In the genomic region with DNA sequence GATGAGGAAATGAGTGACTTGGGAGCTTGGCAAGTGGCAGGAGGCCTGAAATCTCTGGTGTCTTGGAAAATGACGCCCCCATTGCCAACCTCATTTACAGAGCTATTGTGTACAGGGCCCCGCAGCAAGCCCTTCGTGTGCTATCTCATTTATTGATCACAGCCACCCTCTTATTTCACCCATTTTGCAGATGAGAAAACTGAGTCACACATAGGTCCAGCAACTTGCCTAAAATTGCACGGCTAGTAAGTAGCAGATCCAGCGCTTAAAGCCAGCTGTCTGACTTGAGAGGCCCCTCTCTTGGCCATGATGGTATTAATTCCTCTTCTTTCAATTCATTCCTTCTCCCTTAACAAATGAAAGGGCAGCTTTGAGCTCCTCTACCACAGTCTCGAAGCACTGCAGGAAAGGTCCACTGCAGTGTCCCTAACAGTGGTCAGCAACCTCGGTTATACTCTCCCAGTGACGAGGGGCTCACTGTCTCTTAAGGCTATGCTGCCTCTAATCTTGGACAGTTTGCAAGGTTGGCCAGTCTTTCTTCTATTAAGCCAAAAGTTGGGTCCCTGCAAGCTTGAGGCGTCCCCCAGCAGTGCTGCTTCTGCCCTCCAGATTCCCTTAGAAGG, we compare ENCODE assay signal across 17 cellular contexts.
DNase-seq lines count a peak whose midpoint lies in the region; ATAC-seq and TF ChIP-seq lines count a peak whose summit lies in the region.
"Had no signal": no experiment of that assay in that cellular context is flagged by ENCODE, and none has a peak within 500 bp of the region (broad histone marks: within the 10 kb centered on the region; RNA-seq: fewer than 3 reads in every experiment).

No MANE protein-coding gene starts in this region.

- H3K9me3 Mint-ChIP-seq in immature natural killer cell: no peaks in the 10 kb centered on the region
- H3K9me3 Mint-ChIP-seq: dendritic cell treated with granulocyte-macrophage colony-stimulating factor and Interleukin-4, amounts not matched to agents 40 ng/mL and 50 ng/mL, for 4 days; naive thymus-derived CD4-positive, alpha-beta T cell had no signal

- H3K4me1 Mint-ChIP-seq in immature natural killer cell: no peaks in the 10 kb centered on the region
- H3K4me1 Mint-ChIP-seq: naive thymus-derived CD4-positive, alpha-beta T cell had no signal

- no peak overlapping the region for H3K27ac Mint-ChIP-seq in immature natural killer cell
- H3K27ac Mint-ChIP-seq: dendritic cell treated with granulocyte-macrophage colony-stimulating factor and Interleukin-4, amounts not matched to agents 40 ng/mL and 50 ng/mL, for 4 days; naive thymus-derived CD4-positive, alpha-beta T cell had no signal

- dilution Hi-C loops in IMR-90 (cut with HindIII; ENCODE audit: low sequenced_read_pairs, unreplicated experiment): no loop called here

- peaks cover 2 to 6% (median 2%) of the 10 kb centered on the region in 3 donors for H3K27me3 Mint-ChIP-seq in immature natural killer cell (ENCODE audit: low read depth in 3 of 3)
- H3K27me3 Mint-ChIP-seq: dendritic cell treated with granulocyte-macrophage colony-stimulating factor and Interleukin-4, amounts not matched to agents 40 ng/mL and 50 ng/mL, for 4 days had no signal

- intact Hi-C loops in IMR-90 (cut with micrococcal nuclease): loop anchor here (1.0 to 10.0 kb wide), 4 partner anchors 43 to 146 kb away; no protein-coding TSS in a partner anchor
- intact Hi-C loops in OCI-LY7 (cut with micrococcal nuclease; ENCODE audit: unreplicated experiment): no loop called here

- peak overlapping the region; percentile 82 for H4K91ac ChIP-seq in IMR-90 (ENCODE audit: insufficient read depth, low read depth, low read length)

- no peaks in the 10 kb centered on the region for H3K9me3 ChIP-seq in IMR-90 (ENCODE audit: control insufficient read depth, insufficient read depth, low read length)
- no peaks in the 10 kb centered on the region for H3K9me3 ChIP-seq in mesodermal cell (ENCODE audit: control insufficient read depth, low read length)
- H3K9me3 ChIP-seq in skeletal muscle satellite cell (replicated peaks; ENCODE audit: low read length): no peaks in the 10 kb centered on the region
- no peaks in the 10 kb centered on the region for H3K9me3 ChIP-seq in OCI-LY7 (ENCODE audit: low read length)
- H3K9me3 ChIP-seq: lower lobe of right lung had no signal

- TF ChIP-seq POLR2A in IMR-90 (IDR thresholded peaks at IDR 0.05; ENCODE audit: low read depth, low read length): no peak

- H3K4ac ChIP-seq in IMR-90 (ENCODE audit: low read depth, low read length): peak overlapping the region; percentile 76

- H3K4me2 ChIP-seq in IMR-90 (ENCODE audit: low read depth, low read length) (no peak overlapping the region), skeletal muscle satellite cell (ENCODE audit: low read length) (no peak overlapping the region), OCI-LY7 (ENCODE audit: low read length) (no peak overlapping the region)

- TF ChIP-seq CTCF in IMR-90 (conservative IDR thresholded peaks at IDR 0.05; ENCODE audit: low read depth, low read length) (no peak), OCI-LY7 (conservative IDR thresholded peaks at IDR 0.05; ENCODE audit: low read length) (no peak)

- no peak for TF ChIP-seq RAD21 in IMR-90 (IDR thresholded peaks at IDR 0.05; ENCODE audit: low read length)

- H3K79me2 ChIP-seq in OCI-LY7 (ENCODE audit: insufficient read depth, low read depth, low read length): no peaks in the 10 kb centered on the region

- peak overlapping the region; percentile 96; the same call in 1 of the 2 replicates for H2BK20ac ChIP-seq in IMR-90 (ENCODE audit: low read depth, low read length)

- in situ Hi-C loops in IMR-90 (cut with MboI; ENCODE audit: low sequenced_read_pairs): no loop called here

- peak overlapping the region; percentile 10; the same call in 1 of the 2 replicates for H3K23ac ChIP-seq in IMR-90 (ENCODE audit: low read depth, low read length)

- peak overlapping the region; percentile 66; the same call in 2 of the 3 replicates for H2BK15ac ChIP-seq in IMR-90 (ENCODE audit: low read depth, low read length)

- peak overlapping the region; percentile 9 for H2BK5ac ChIP-seq in IMR-90 (ENCODE audit: low read depth, low read length, poor library complexity, severe bottlenecking)

- H3K9ac ChIP-seq in IMR-90 (ENCODE audit: low read depth, low read length): no peak overlapping the region
- H3K9ac ChIP-seq in skeletal muscle satellite cell (ENCODE audit: low read depth, low read length): peak overlapping the region; percentile 49

- peak overlapping the region; percentile 14; the same call in 1 of the 2 replicates for H3K56ac ChIP-seq in IMR-90 (ENCODE audit: extremely low read depth, insufficient read depth, low read length)

- peak overlapping the region; percentile 35; the same call in 1 of the 2 replicates for H3K27ac ChIP-seq in IMR-90 (ENCODE audit: insufficient read depth, low read length)
- peak overlapping the region; percentile 29 for H3K27ac ChIP-seq in cingulate gyrus (ENCODE audit: low read depth, low read length)
- peak overlapping the region; percentile 92 for H3K27ac ChIP-seq in mesodermal cell (ENCODE audit: low read depth, low read length, severe bottlenecking)
- H3K27ac ChIP-seq in OCI-LY7 (ENCODE audit: low read depth, low read length, poor library complexity, severe bottlenecking): no peak overlapping the region
- H3K27ac ChIP-seq: epithelial cell of prostate, lower lobe of right lung had no signal

- H3K4me3 ChIP-seq in IMR-90 (ENCODE audit: insufficient read depth, low read depth, low read length): no peak overlapping the region
- H3K4me3 ChIP-seq in mesodermal cell (ENCODE audit: extremely low read depth, insufficient read depth, low read length, poor library complexity, severe bottlenecking): no peak overlapping the region
- H3K4me3 ChIP-seq in skeletal muscle satellite cell (ENCODE audit: low read length): no peak overlapping the region
- H3K4me3 ChIP-seq in OCI-LY7 (ENCODE audit: low read depth, low read length, poor library complexity, severe bottlenecking): no peak overlapping the region
- H3K4me3 ChIP-seq: lower lobe of right lung had no signal

- CTCF ChIA-PET in IMR-90 (lab: Yijun Ruan, JAX): interaction anchor here (1.1 kb wide), 1 partner anchor 146 kb away, joined by 3 read pairs; no protein-coding TSS in a partner anchor
- CTCF ChIA-PET in OCI-LY7 (lab: Charles Lee; ENCODE audit: unreplicated experiment): no interaction called here

- no peak overlapping the region for H3K4me3 Mint-ChIP-seq in immature natural killer cell
- H3K4me3 Mint-ChIP-seq: dendritic cell treated with granulocyte-macrophage colony-stimulating factor and Interleukin-4, amounts not matched to agents 40 ng/mL and 50 ng/mL, for 4 days; naive thymus-derived CD4-positive, alpha-beta T cell had no signal

- H2AFZ ChIP-seq in IMR-90 (replicated peaks; ENCODE audit: low read length, poor library complexity) (no peak overlapping the region), OCI-LY7 (ENCODE audit: low read length) (no peak overlapping the region)

- H4K8ac ChIP-seq in IMR-90 (ENCODE audit: low read depth in 2 of 2, low read length in 2 of 2): peak overlapping the region; percentile 8 to 73

- H2AK5ac ChIP-seq in IMR-90 (ENCODE audit: low read depth, low read length): peak overlapping the region; percentile 80

- H2AK9ac ChIP-seq in IMR-90 (replicated peaks; ENCODE audit: low read depth, low read length, poor library complexity): peak overlapping the region; percentile 43

- H3K27me3 ChIP-seq in IMR-90 (ENCODE audit: control insufficient read depth, insufficient read depth, low read length) (no peaks in the 10 kb centered on the region), skeletal muscle satellite cell (ENCODE audit: control insufficient read depth, insufficient read depth, low read length) (no peaks in the 10 kb centered on the region)

- H4K5ac ChIP-seq in IMR-90 (ENCODE audit: low read depth, low read length): peak overlapping the region; percentile 46; the same call in 1 of the 2 replicates

- H4K20me1 ChIP-seq in IMR-90 (ENCODE audit: insufficient read depth, low read length) (no peaks in the 10 kb centered on the region), OCI-LY7 (ENCODE audit: insufficient read depth, low read length) (no peaks in the 10 kb centered on the region)

- H3K18ac ChIP-seq in IMR-90 (ENCODE audit: low read depth, low read length): peak overlapping the region; percentile 45; the same call in 1 of the 2 replicates

- ATAC-seq in IMR-90 (ENCODE audit: low read depth): no peak
- ATAC-seq: naive thymus-derived CD4-positive, alpha-beta T cell had no signal

- POLR2A ChIA-PET in IMR-90 (lab: Charles Lee; ENCODE audit: unreplicated experiment): interaction anchor here (0.5 kb wide), 1 partner anchor 8 kb away, joined by 5 read pairs; no protein-coding TSS in a partner anchor
- POLR2A ChIA-PET in OCI-LY7 (lab: Charles Lee): interaction anchor here (0.5 to 0.6 kb wide), 2 partner anchors 108 to 1116 kb away, joined by 3 read pairs; no protein-coding TSS in a partner anchor

- DNase-seq in IMR-90 (no peak), HK-2 (ENCODE audit: unreplicated experiment) (no peak), immature natural killer cell (no peak), OCI-LY7 (ENCODE audit: low spot score) (no peak), AG20443 (ENCODE audit: low spot score) (no peak)
- DNase-seq: activated CD4-positive, alpha-beta T cell treated with anti-CD3 and anti-CD28 coated beads for 1 hour; activated effector memory CD4-positive, alpha-beta T cell treated with anti-CD3 and anti-CD28 coated beads, Interleukin-2, amount 50 U/mL, for 16 hours; AML-193; naive thymus-derived CD4-positive, alpha-beta T cell; NCI-H1694; stimulated activated CD4-positive, alpha-beta T cell treated with anti-CD3 and anti-CD28 coated beads, Interleukin-2, amount 100 ng/mL, for 24 hours had no signal

- peaks cover 18% of the 10 kb centered on the region for H3K4me1 ChIP-seq in IMR-90 (ENCODE audit: control insufficient read depth, insufficient read depth, low read length)
- peaks cover 8% of the 10 kb centered on the region for H3K4me1 ChIP-seq in mesodermal cell (ENCODE audit: control insufficient read depth, insufficient read depth, low read length, poor library complexity, severe bottlenecking)
- peaks cover 33% of the 10 kb centered on the region for H3K4me1 ChIP-seq in skeletal muscle satellite cell (ENCODE audit: control insufficient read depth, insufficient read depth, low read length)
- H3K4me1 ChIP-seq in OCI-LY7 (ENCODE audit: insufficient read depth, low read length, poor library complexity, severe bottlenecking): no peaks in the 10 kb centered on the region

- H2BK120ac ChIP-seq in IMR-90 (ENCODE audit: low read depth, low read length): peak overlapping the region; percentile 88

- peaks cover 11% of the 10 kb centered on the region for H3K9me1 ChIP-seq in IMR-90 (ENCODE audit: insufficient read depth, low read length)

- H3K14ac ChIP-seq in IMR-90 (replicated peaks; ENCODE audit: low read depth, low read length): peak overlapping the region; percentile 49

- no peaks in the 10 kb centered on the region for H3K9me2 ChIP-seq in OCI-LY7 (ENCODE audit: insufficient read depth, low read length)

- WGBS in IMR-90 (ENCODE audit: extremely low coverage in 2 of 2, insufficient read length in 1 of 2), 2 experiments: 66% methylated on average over 5 of the region's 9 CpGs; no CpG with 5 or more reads in 1 of the 2 experiments
- WGBS in mesodermal cell (ENCODE audit: insufficient coverage in 2 of 2), 2 experiments: 90 to 93% methylated on average over 8 to 9 of the region's 9 CpGs

- H3K79me1 ChIP-seq in IMR-90 (ENCODE audit: low read depth in 1 of 2, low read length in 2 of 2): no peaks in the 10 kb centered on the region

- H3K36me3 ChIP-seq in IMR-90 (ENCODE audit: control insufficient read depth, insufficient read depth, low read length) (no peaks in the 10 kb centered on the region), mesodermal cell (ENCODE audit: control insufficient read depth, insufficient read depth, low read length) (no peaks in the 10 kb centered on the region), skeletal muscle satellite cell (ENCODE audit: insufficient read depth, low read length) (no peaks in the 10 kb centered on the region), OCI-LY7 (ENCODE audit: insufficient read depth, low read length) (no peaks in the 10 kb centered on the region)
- H3K36me3 ChIP-seq: lower lobe of right lung had no signal

- H3K36me3 Mint-ChIP-seq in immature natural killer cell: no peaks in the 10 kb centered on the region
- H3K36me3 Mint-ChIP-seq: naive thymus-derived CD4-positive, alpha-beta T cell had no signal

- BruUV-seq in IMR-90 (replicated peaks; lab: Mats Ljungman, UMichigan): no TSS peak
- no TSS peak for BruUV-seq in OCI-LY7 (replicated peaks; lab: Mats Ljungman, UMichigan)
